10 cellular contexts compared by ENCODE assay signal in genomic region chr2:170408461-170409163, GRCh38.
DNase-seq lines count a peak whose midpoint lies in the region; ATAC-seq, FAIRE-seq and TF ChIP-seq lines count a peak whose summit lies in the region.
"Had no signal": no experiment of that assay in that cellular context is flagged by ENCODE, and none has a peak within 500 bp of the region (broad histone marks: within the 10 kb centered on the region; RNA-seq: fewer than 3 reads in every experiment).

No MANE protein-coding gene starts in this region.

- H3K9me3 Mint-ChIP-seq in activated CD4-positive, alpha-beta T cell treated with anti-CD3 and anti-CD28 coated beads, Interleukin-2, amount 10 ng/mL, durations not matched to agents 24 days and 14 days, result no peaks in the 10 kb centered on the region
- H3K9me3 Mint-ChIP-seq in astrocyte (ENCODE audit: unreplicated experiment), result no peaks in the 10 kb centered on the region
- no peaks in the 10 kb centered on the region for H3K9me3 Mint-ChIP-seq in stimulated activated effector memory CD8-positive, alpha-beta T cell treated with anti-CD3 and anti-CD28 coated beads, Interleukin-12 subunit alpha, Interleukin-12 subunit beta, amount 100 ng/mL, for 72 hours
- H3K9me3 Mint-ChIP-seq: activated CD4-positive, alpha-beta T cell treated with anti-CD3 and anti-CD28 coated beads, Interleukin-2, amount 10 ng/mL, durations not matched to agents 7 days and 5 days had no signal

- H3K36me3 ChIP-seq in astrocyte (ENCODE audit: insufficient read depth, low read length), result no peaks in the 10 kb centered on the region

- H3K27me3 ChIP-seq in astrocyte (ENCODE audit: insufficient read depth, low read length), result peaks cover 13% of the 10 kb centered on the region

- no peak overlapping the region for H3K9ac ChIP-seq in astrocyte (ENCODE audit: low read length)

- H3K9me3 ChIP-seq in astrocyte (ENCODE audit: insufficient read depth, low read depth, low read length), result no peaks in the 10 kb centered on the region

- no peaks in the 10 kb centered on the region for H3K36me3 Mint-ChIP-seq in activated CD4-positive, alpha-beta T cell treated with anti-CD3 and anti-CD28 coated beads, Interleukin-2, amount 10 ng/mL, durations not matched to agents 24 days and 14 days (ENCODE audit: low read depth)
- no peaks in the 10 kb centered on the region for H3K36me3 Mint-ChIP-seq in astrocyte (ENCODE audit: low read depth, unreplicated experiment)
- H3K36me3 Mint-ChIP-seq in stimulated activated effector memory CD8-positive, alpha-beta T cell treated with anti-CD3 and anti-CD28 coated beads, Interleukin-12 subunit alpha, Interleukin-12 subunit beta, amount 100 ng/mL, for 72 hours, result no peaks in the 10 kb centered on the region

- peak; percentile 60 for ATAC-seq in HG03565 (IDR thresholded peaks at IDR 0.05; ENCODE audit: unreplicated experiment)
- no peak for ATAC-seq in stimulated activated effector memory CD8-positive, alpha-beta T cell treated with anti-CD3 and anti-CD28 coated beads, Interleukin-12 subunit alpha, Interleukin-12 subunit beta, amount 100 ng/mL, for 72 hours
- ATAC-seq in HG03196 (IDR thresholded peaks at IDR 0.05; ENCODE audit: unreplicated experiment), result no peak

- H3K4me1 Mint-ChIP-seq in activated CD4-positive, alpha-beta T cell treated with anti-CD3 and anti-CD28 coated beads, Interleukin-2, amount 10 ng/mL, durations not matched to agents 24 days and 14 days, result peaks cover 7% of the 10 kb centered on the region
- no peaks in the 10 kb centered on the region for H3K4me1 Mint-ChIP-seq in astrocyte (ENCODE audit: low read depth, unreplicated experiment)
- peaks cover 8% of the 10 kb centered on the region for H3K4me1 Mint-ChIP-seq in stimulated activated effector memory CD8-positive, alpha-beta T cell treated with anti-CD3 and anti-CD28 coated beads, Interleukin-12 subunit alpha, Interleukin-12 subunit beta, amount 100 ng/mL, for 72 hours

- no peak overlapping the region for H3K4me3 ChIP-seq in astrocyte (ENCODE audit: insufficient read depth, low read depth, low read length)

- no peaks in the 10 kb centered on the region for H4K20me1 ChIP-seq in astrocyte (ENCODE audit: insufficient read depth, low read length)

- no peak for TF ChIP-seq CTCF in astrocyte (IDR thresholded peaks at IDR 0.05; ENCODE audit: insufficient read depth, low read depth, low read length)

- DNase-seq in activated CD4-positive, alpha-beta T cell treated with anti-CD3 and anti-CD28 coated beads, Interleukin-2, amount 10 ng/mL, durations not matched to agents 24 days and 14 days, result no peak
- no peak for DNase-seq in activated CD4-positive, alpha-beta T cell treated with anti-CD3 and anti-CD28 coated beads for 1 hour
- DNase-seq in astrocyte (ENCODE audit: low read depth), result no peak
- DNase-seq in stimulated activated effector memory CD8-positive, alpha-beta T cell treated with anti-CD3 and anti-CD28 coated beads, Interleukin-12 subunit alpha, Interleukin-12 subunit beta, amount 100 ng/mL, for 72 hours (ENCODE audit: low spot score in 2 of 2), result peak in 1 of 2 donors; percentile 49
- no peak for DNase-seq in KG1 (lab: John Stamatoyannopoulos, UW)
- no peak for DNase-seq in GM19238 (ENCODE audit: insufficient read length, low spot score)

- H3K27me3 Mint-ChIP-seq in activated CD4-positive, alpha-beta T cell treated with anti-CD3 and anti-CD28 coated beads, Interleukin-2, amount 10 ng/mL, durations not matched to agents 24 days and 14 days, result peaks cover 31% of the 10 kb centered on the region
- peaks cover 30% of the 10 kb centered on the region for H3K27me3 Mint-ChIP-seq in astrocyte (ENCODE audit: low read depth, unreplicated experiment)

- FAIRE-seq in astrocyte (lab: Jason Lieb, UNC), result no peak

- H3K4me1 ChIP-seq in astrocyte (ENCODE audit: insufficient read depth, low read length), result no peaks in the 10 kb centered on the region

- H3K79me2 ChIP-seq in astrocyte (ENCODE audit: insufficient read depth, low read length), result no peaks in the 10 kb centered on the region

- intact Hi-C loops in activated CD4-positive, alpha-beta T cell treated with anti-CD3 and anti-CD28 coated beads, Interleukin-2, amount 10 ng/mL, durations not matched to agents 24 days and 14 days (cut with micrococcal nuclease), result loop anchor here (1.0 kb wide), 1 partner anchor 408 kb away; the partner anchor contains the start of gene GAD1

- no peak overlapping the region for H2AFZ ChIP-seq in astrocyte (ENCODE audit: low read depth, low read length)

- no peak overlapping the region for H3K27ac Mint-ChIP-seq in activated CD4-positive, alpha-beta T cell treated with anti-CD3 and anti-CD28 coated beads, Interleukin-2, amount 10 ng/mL, durations not matched to agents 24 days and 14 days
- no peak overlapping the region for H3K27ac Mint-ChIP-seq in astrocyte (ENCODE audit: unreplicated experiment)
- H3K27ac Mint-ChIP-seq in stimulated activated effector memory CD8-positive, alpha-beta T cell treated with anti-CD3 and anti-CD28 coated beads, Interleukin-12 subunit alpha, Interleukin-12 subunit beta, amount 100 ng/mL, for 72 hours, result no peak overlapping the region
- H3K27ac Mint-ChIP-seq: activated CD4-positive, alpha-beta T cell treated with anti-CD3 and anti-CD28 coated beads, Interleukin-2, amount 10 ng/mL, durations not matched to agents 7 days and 5 days had no signal

- peak overlapping the region; percentile 40 for H3K4me2 ChIP-seq in astrocyte (ENCODE audit: low read length)

- H3K27ac ChIP-seq in astrocyte (ENCODE audit: low read depth, low read length), result no peak overlapping the region
- H3K27ac ChIP-seq: dorsolateral prefrontal cortex had no signal

- peak overlapping the region; percentile 65 for H3K4me3 Mint-ChIP-seq in activated CD4-positive, alpha-beta T cell treated with anti-CD3 and anti-CD28 coated beads, Interleukin-2, amount 10 ng/mL, durations not matched to agents 24 days and 14 days
- no peak overlapping the region for H3K4me3 Mint-ChIP-seq in astrocyte (ENCODE audit: unreplicated experiment)
- H3K4me3 Mint-ChIP-seq in stimulated activated effector memory CD8-positive, alpha-beta T cell treated with anti-CD3 and anti-CD28 coated beads, Interleukin-12 subunit alpha, Interleukin-12 subunit beta, amount 100 ng/mL, for 72 hours, result peak overlapping the region; percentile 39
- H3K4me3 Mint-ChIP-seq: activated CD4-positive, alpha-beta T cell treated with anti-CD3 and anti-CD28 coated beads, Interleukin-2, amount 10 ng/mL, durations not matched to agents 7 days and 5 days had no signal
